Comparison of ENCODE assay signal across 8 cellular contexts in the genomic region with DNA sequence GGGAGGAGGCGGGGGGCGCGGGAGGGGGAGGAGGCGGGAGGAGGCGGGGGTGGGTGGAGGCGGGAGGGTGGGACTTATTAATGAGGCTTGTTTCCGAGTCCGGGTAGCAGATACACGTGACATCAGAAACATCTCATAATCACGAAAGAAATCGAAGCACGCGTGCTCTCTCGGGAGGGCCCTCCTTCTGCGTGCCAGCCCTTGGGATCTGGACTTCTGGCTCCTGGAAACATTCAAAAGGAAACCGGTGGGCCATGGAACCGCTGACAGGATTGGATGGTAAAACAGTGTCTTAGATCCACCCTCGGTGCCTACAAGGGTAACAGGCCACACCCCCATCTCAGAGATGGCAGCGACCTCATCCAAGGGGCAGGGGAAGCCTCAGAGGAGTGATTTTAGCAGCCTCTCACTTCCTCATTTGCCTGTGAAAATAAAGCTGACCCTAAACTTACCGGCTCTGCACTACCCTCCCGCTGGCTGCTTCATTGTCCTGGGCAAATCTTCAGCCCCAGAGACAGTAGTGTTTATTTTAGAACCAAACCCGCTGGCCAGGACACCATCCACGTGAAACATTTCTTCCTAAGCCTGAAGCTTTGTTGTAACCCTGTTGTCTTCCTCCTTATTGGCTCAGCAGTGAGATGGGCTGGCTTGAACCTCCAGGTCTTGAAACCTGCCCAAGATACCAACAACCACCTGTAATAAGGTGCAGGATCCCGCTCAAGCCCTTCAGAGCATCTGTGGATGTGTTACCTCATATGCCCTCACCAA.
DNase-seq lines count a peak whose midpoint lies in the region; ATAC-seq and TF ChIP-seq lines count a peak whose summit lies in the region.

No MANE protein-coding gene starts in this region.

- peaks cover 19% of the 10 kb centered on the region; the same call in 1 of the 2 replicates for H3F3A ChIP-seq in GM23338 (replicated peaks; ENCODE audit: low read depth)

- peak; percentile 85 for ATAC-seq in GM23338

- H3K27me3 Mint-ChIP-seq in GM23338 (ENCODE audit: insufficient read depth, low read depth, poor library complexity) = peaks cover 22% of the 10 kb centered on the region
- peaks cover 31% of the 10 kb centered on the region for H3K27me3 Mint-ChIP-seq in T-helper 1 cell treated with Interleukin-12 subunit alpha and Interleukin-12 subunit beta and Interleukin-4 antibody, amounts not matched to agents 30 μg/mL and 1 μg/mL, for 36 hours (ENCODE audit: low read depth)

- in situ Hi-C loops in astrocyte of the spinal cord (cut with HindIII; ENCODE audit: low sequenced_read_pairs) = no loop called here

- peaks cover 3% of the 10 kb centered on the region; the same call in 1 of the 3 replicates for H3K9me3 Mint-ChIP-seq in GM23338
- no peaks in the 10 kb centered on the region for H3K9me3 Mint-ChIP-seq in T-helper 1 cell treated with Interleukin-12 subunit alpha and Interleukin-12 subunit beta and Interleukin-4 antibody, amounts not matched to agents 30 μg/mL and 1 μg/mL, for 36 hours

- peak overlapping the region; percentile 78 for H3K27ac Mint-ChIP-seq in GM23338
- H3K27ac Mint-ChIP-seq in T-helper 1 cell treated with Interleukin-12 subunit alpha and Interleukin-12 subunit beta and Interleukin-4 antibody, amounts not matched to agents 30 μg/mL and 1 μg/mL, for 36 hours = no peak overlapping the region

- H3K36me3 ChIP-seq in GM23338 (ENCODE audit: insufficient read depth) (no peaks in the 10 kb centered on the region), iPS-15b (ENCODE audit: control insufficient read depth, insufficient read depth, low read length) (no peaks in the 10 kb centered on the region), skeletal muscle satellite cell (ENCODE audit: insufficient read depth, low read length) (no peaks in the 10 kb centered on the region)

- H3K4me2 ChIP-seq in GM23338 = peak overlapping the region; percentile 31
- H3K4me2 ChIP-seq in skeletal muscle satellite cell (ENCODE audit: low read length) = peak overlapping the region; percentile 83

- TF ChIP-seq CTCF in GM23338 (conservative IDR thresholded peaks at IDR 0.05; ENCODE audit: low read depth in 2 of 2) (no peak), LNCaP clone FGC (IDR thresholded peaks at IDR 0.05; ENCODE audit: control insufficient read depth, extremely low read depth, insufficient read depth) (no peak), astrocyte of the spinal cord (IDR thresholded peaks at IDR 0.05; ENCODE audit: low read depth, low read length) (no peak)

- peak overlapping the region; percentile 59 for H3K4me3 Mint-ChIP-seq in GM23338
- peak overlapping the region; percentile 46 for H3K4me3 Mint-ChIP-seq in T-helper 1 cell treated with Interleukin-12 subunit alpha and Interleukin-12 subunit beta and Interleukin-4 antibody, amounts not matched to agents 30 μg/mL and 1 μg/mL, for 36 hours

- no peaks in the 10 kb centered on the region for H3K9me3 ChIP-seq in iPS-15b (ENCODE audit: control insufficient read depth, insufficient read depth, low read length)
- H3K9me3 ChIP-seq in skeletal muscle satellite cell (replicated peaks; ENCODE audit: low read length) = no peaks in the 10 kb centered on the region

- H3K79me2 ChIP-seq in GM23338 (replicated peaks; ENCODE audit: insufficient read depth) = peaks cover 30% of the 10 kb centered on the region

- H3K27me3 ChIP-seq in GM23338 (ENCODE audit: insufficient read depth) (no peaks in the 10 kb centered on the region), iPS-15b (ENCODE audit: control insufficient read depth, insufficient read depth, low read length) (no peaks in the 10 kb centered on the region), skeletal muscle satellite cell (ENCODE audit: control insufficient read depth, insufficient read depth, low read length) (no peaks in the 10 kb centered on the region)

- DNase-seq in ELR (ENCODE audit: low read depth) (peak; percentile 58), GM23338 (ENCODE audit: low spot score) (peak; percentile 91), LNCaP clone FGC (ENCODE audit: low read depth) (peak; percentile 95), astrocyte of the spinal cord (ENCODE audit: low read depth, low spot score) (peak; percentile 77)
- no peak for DNase-seq in NK-92 treated with Interleukin-12 subunit alpha and Interleukin-12 subunit beta, amount 100 ng/mL, for 24 hours (lab: John Stamatoyannopoulos, UW)

- no peak overlapping the region for H2AFZ ChIP-seq in GM23338

- peak overlapping the region; percentile 18; the same call in 1 of the 2 replicates for H3K4me3 ChIP-seq in GM23338
- H3K4me3 ChIP-seq in LNCaP clone FGC (ENCODE audit: low read depth, low read length) = peak overlapping the region; percentile 35
- H3K4me3 ChIP-seq in astrocyte of the spinal cord (ENCODE audit: low read depth, low read length) = peak overlapping the region; percentile 34
- peak overlapping the region; percentile 26 for H3K4me3 ChIP-seq in iPS-15b (ENCODE audit: low read depth, low read length)
- peak overlapping the region; percentile 66 for H3K4me3 ChIP-seq in skeletal muscle satellite cell (ENCODE audit: low read length)

- H3K9me2 ChIP-seq in GM23338 (ENCODE audit: insufficient read depth) = no peaks in the 10 kb centered on the region

- H3K27ac ChIP-seq in GM23338 (ENCODE audit: low read depth) = peak overlapping the region; percentile 92

- H3K4me1 ChIP-seq in GM23338 (ENCODE audit: insufficient read depth) = peaks cover 34% of the 10 kb centered on the region
- peaks cover 13% of the 10 kb centered on the region for H3K4me1 ChIP-seq in iPS-15b (ENCODE audit: control insufficient read depth, insufficient read depth, low read length)
- H3K4me1 ChIP-seq in skeletal muscle satellite cell (ENCODE audit: control insufficient read depth, insufficient read depth, low read length) = peaks cover 21% of the 10 kb centered on the region

- no peak overlapping the region for H3K9ac ChIP-seq in iPS-15b (ENCODE audit: low read depth, low read length)
- peak overlapping the region; percentile 67 for H3K9ac ChIP-seq in skeletal muscle satellite cell (ENCODE audit: low read depth, low read length)

- H4K20me1 ChIP-seq in GM23338 (replicated peaks; ENCODE audit: insufficient read depth) = 0 out of 2 replicates have a peak, but pooled peaks cover 4% of the 10 kb centered on the region

- peaks cover 75% of the 10 kb centered on the region for H3K4me1 Mint-ChIP-seq in GM23338
- peaks cover 9% of the 10 kb centered on the region for H3K4me1 Mint-ChIP-seq in T-helper 1 cell treated with Interleukin-12 subunit alpha and Interleukin-12 subunit beta and Interleukin-4 antibody, amounts not matched to agents 30 μg/mL and 1 μg/mL, for 36 hours (ENCODE audit: low read depth)

- peaks cover 10% of the 10 kb centered on the region for H3K36me3 Mint-ChIP-seq in GM23338 (ENCODE audit: low read depth)
- no peaks in the 10 kb centered on the region for H3K36me3 Mint-ChIP-seq in T-helper 1 cell treated with Interleukin-12 subunit alpha and Interleukin-12 subunit beta and Interleukin-4 antibody, amounts not matched to agents 30 μg/mL and 1 μg/mL, for 36 hours (ENCODE audit: low read depth)

TF ChIP-seq in GM23338, 12 proteins besides CTCF, POLR2A, EP300 and RAD21 (continues in another document):
- TF ChIP-seq EZH2phosphoT487 (IDR thresholded peaks at IDR 0.05; ENCODE audit: unreplicated experiment) (no peak), ZNF331 (CRISPR knock-in tag; IDR thresholded peaks at IDR 0.05; ENCODE audit: low read depth) (no peak), POLR2AphosphoS5 (IDR thresholded peaks at IDR 0.05; ENCODE audit: low read depth) (no peak)
